Comparison of ENCODE assay signal across 29 cellular contexts in the genomic region with DNA sequence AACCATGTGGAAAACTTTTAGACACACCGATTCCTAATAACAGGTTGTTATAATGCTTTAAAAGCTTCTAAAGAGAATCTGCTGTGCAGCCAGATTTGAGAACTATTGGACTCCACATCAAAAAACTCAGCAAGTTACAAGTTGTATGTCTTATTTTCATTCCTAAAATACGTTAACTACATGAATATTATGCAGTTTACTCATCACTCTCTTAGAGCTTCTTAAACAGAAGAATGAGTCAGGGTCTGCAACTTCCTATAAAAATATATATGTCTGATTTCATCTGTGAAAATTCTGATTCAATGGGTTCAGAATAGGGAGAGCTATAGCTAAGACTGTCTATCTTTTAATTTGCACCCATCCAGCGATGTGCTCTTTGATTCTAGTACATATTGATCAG.
DNase-seq lines count a peak whose midpoint lies in the region; ATAC-seq, FAIRE-seq and TF ChIP-seq lines count a peak whose summit lies in the region.
"Had no signal": no experiment of that assay in that cellular context is flagged by ENCODE, and none has a peak within 500 bp of the region (broad histone marks: within the 10 kb centered on the region; RNA-seq: fewer than 3 reads in every experiment).

No MANE protein-coding gene starts in this region.

- TF ChIP-seq RAD21 in IMR-90 (IDR thresholded peaks at IDR 0.05; ENCODE audit: low read length): no peak
- no peak for TF ChIP-seq RAD21 in SK-N-SH (IDR thresholded peaks at IDR 0.05; ENCODE audit: low read length)

- no peak for TF ChIP-seq POLR2A in IMR-90 (IDR thresholded peaks at IDR 0.05; ENCODE audit: low read depth, low read length)

- no peaks in the 10 kb centered on the region for H3K4me1 Mint-ChIP-seq in activated T-cell treated with anti-CD3 and anti-CD28 coated beads, Interleukin-2, amount 50 U/mL, for 4 hours (ENCODE audit: low read depth)
- H3K4me1 Mint-ChIP-seq: H9 had no signal

- H3K18ac ChIP-seq in IMR-90 (ENCODE audit: low read depth, low read length): no peak overlapping the region

- H3K36me3 Mint-ChIP-seq in activated T-cell treated with anti-CD3 and anti-CD28 coated beads, Interleukin-2, amount 50 U/mL, for 4 hours (ENCODE audit: insufficient read depth): no peaks in the 10 kb centered on the region

- no peak overlapping the region for H2AK9ac ChIP-seq in IMR-90 (replicated peaks; ENCODE audit: low read depth, low read length, poor library complexity)

- TF ChIP-seq CTCF in IMR-90 (conservative IDR thresholded peaks at IDR 0.05; ENCODE audit: low read depth, low read length): no peak
- no peak for TF ChIP-seq CTCF in bronchial epithelial cell (IDR thresholded peaks at IDR 0.05; ENCODE audit: insufficient read depth, low read length, severe bottlenecking)
- no peak for TF ChIP-seq CTCF in SK-N-SH (IDR thresholded peaks at IDR 0.05)

- CTCF ChIA-PET in IMR-90 (lab: Yijun Ruan, JAX) (no interaction called here), SK-N-SH (lab: Yijun Ruan, JAX) (no interaction called here)

- H2BK15ac ChIP-seq in IMR-90 (ENCODE audit: low read depth, low read length): no peak overlapping the region

- H2AFZ ChIP-seq in ACC112 (ENCODE audit: low read length, unreplicated experiment) (peak overlapping the region; percentile 87), IMR-90 (replicated peaks; ENCODE audit: low read length, poor library complexity) (no peak overlapping the region), SK-N-SH (ENCODE audit: low read depth) (no peak overlapping the region)
- H2AFZ ChIP-seq: GM23248 had no signal

- POLR2A ChIA-PET in IMR-90 (lab: Charles Lee; ENCODE audit: unreplicated experiment) (interaction anchor here (0.6 kb wide), 1 partner anchor 24 kb away, joined by 3 read pairs; no protein-coding TSS in a partner anchor), SK-N-SH (lab: Yijun Ruan, JAX) (no interaction called here)

- H3F3A ChIP-seq in SK-N-SH (replicated peaks; ENCODE audit: insufficient read depth): no peaks in the 10 kb centered on the region

- H3K4me1 ChIP-seq in ACC112 (ENCODE audit: control insufficient read depth, insufficient read depth, low read length, unreplicated experiment) (peaks cover 12% of the 10 kb centered on the region), IMR-90 (ENCODE audit: control insufficient read depth, insufficient read depth, low read length) (no peaks in the 10 kb centered on the region), SK-N-SH (ENCODE audit: control insufficient read depth in 1 of 2, insufficient read depth in 2 of 2, low read depth in 1 of 2, low read length in 1 of 2) (no peaks in the 10 kb centered on the region)
- H3K4me1 ChIP-seq: SJCRH30 had no signal

- no peak overlapping the region for H4K8ac ChIP-seq in IMR-90 (ENCODE audit: low read depth in 2 of 2, low read length in 2 of 2)

- no peaks in the 10 kb centered on the region for H3K36me3 ChIP-seq in ACC112 (ENCODE audit: insufficient read depth, low read length)
- H3K36me3 ChIP-seq in IMR-90 (ENCODE audit: control insufficient read depth, insufficient read depth, low read length): no peaks in the 10 kb centered on the region
- no peaks in the 10 kb centered on the region for H3K36me3 ChIP-seq in bronchial epithelial cell (ENCODE audit: control insufficient read depth, insufficient read depth, low read length)
- no peaks in the 10 kb centered on the region for H3K36me3 ChIP-seq in SK-N-SH (replicated peaks in 1 of 2; ENCODE audit: control insufficient read depth in 1 of 2, insufficient read depth in 2 of 2, low read length in 1 of 2)
- H3K36me3 ChIP-seq: SJCRH30 had no signal

- no peak for TF ChIP-seq EP300 in SK-N-SH (IDR thresholded peaks at IDR 0.05; ENCODE audit: borderline replicate concordance in 1 of 2, low read depth in 1 of 2, low read length in 1 of 2)

- H3K27me3 ChIP-seq in ACC112 (ENCODE audit: insufficient read depth, low read length) (no peaks in the 10 kb centered on the region), IMR-90 (ENCODE audit: control insufficient read depth, insufficient read depth, low read length) (no peaks in the 10 kb centered on the region), bronchial epithelial cell (ENCODE audit: control insufficient read depth, insufficient read depth, low read length) (no peaks in the 10 kb centered on the region), SK-N-SH (ENCODE audit: insufficient read depth) (no peaks in the 10 kb centered on the region)
- H3K27me3 ChIP-seq: SJCRH30 had no signal

- FAIRE-seq in bronchial epithelial cell (lab: Jason Lieb, UNC): no peak
- FAIRE-seq: D721Med, GM12878, HepG2, RCC 7860 had no signal

- H2BK120ac ChIP-seq in IMR-90 (ENCODE audit: low read depth, low read length): no peak overlapping the region

- H2BK20ac ChIP-seq in IMR-90 (ENCODE audit: low read depth, low read length): no peak overlapping the region

- in situ Hi-C loops in IMR-90 (cut with MboI; ENCODE audit: low sequenced_read_pairs): no loop called here

- H4K20me1 ChIP-seq in IMR-90 (ENCODE audit: insufficient read depth, low read length): no peaks in the 10 kb centered on the region
- H4K20me1 ChIP-seq in SK-N-SH (ENCODE audit: insufficient read depth): no peaks in the 10 kb centered on the region

- no peaks in the 10 kb centered on the region for H3K9me3 ChIP-seq in IMR-90 (ENCODE audit: control insufficient read depth, insufficient read depth, low read length)
- no peaks in the 10 kb centered on the region for H3K9me3 ChIP-seq in SK-N-SH
- H3K9me3 ChIP-seq: SJCRH30 had no signal

- H4K5ac ChIP-seq in IMR-90 (ENCODE audit: low read depth, low read length): no peak overlapping the region

- H3K4me3 ChIP-seq in ACC112 (ENCODE audit: low read depth, low read length) (no peak overlapping the region), IMR-90 (ENCODE audit: insufficient read depth, low read depth, low read length) (no peak overlapping the region), bronchial epithelial cell (ENCODE audit: low read depth, low read length) (no peak overlapping the region), SK-N-SH (ENCODE audit: low read depth in 2 of 2, low read length in 1 of 2) (no peak overlapping the region)
- H3K4me3 ChIP-seq: GM12878, GM23248, SJCRH30 had no signal

- H3K9ac ChIP-seq in IMR-90 (ENCODE audit: low read depth, low read length): no peak overlapping the region
- no peak overlapping the region for H3K9ac ChIP-seq in SK-N-SH
- H3K9ac ChIP-seq: GM23248 had no signal

- H3K79me2 ChIP-seq in ACC112 (ENCODE audit: control insufficient read depth, insufficient read depth, low read length, unreplicated experiment) (no peaks in the 10 kb centered on the region), SK-N-SH (ENCODE audit: insufficient read depth) (no peaks in the 10 kb centered on the region)

- H3K27ac ChIP-seq in ACC112 (ENCODE audit: low read depth, low read length) (no peak overlapping the region), IMR-90 (ENCODE audit: insufficient read depth, low read length) (no peak overlapping the region), SK-N-SH (ENCODE audit: low read depth in 2 of 2, low read length in 1 of 2) (no peak overlapping the region)
- H3K27ac ChIP-seq: 22Rv1, C4-2B, GM23248, SJCRH30 had no signal

- peaks cover 9% of the 10 kb centered on the region for H3K9me3 Mint-ChIP-seq in activated T-cell treated with anti-CD3 and anti-CD28 coated beads, Interleukin-2, amount 50 U/mL, for 4 hours

- ATAC-seq in IMR-90 (ENCODE audit: low read depth) (peak; percentile 14; the same call in 1 of the 2 replicates), HG03520 (IDR thresholded peaks at IDR 0.05; ENCODE audit: unreplicated experiment) (no peak)
- no peak for ATAC-seq in activated T-cell treated with anti-CD3 and anti-CD28 coated beads, Interleukin-2, amount 50 U/mL, for 4 hours
- ATAC-seq: GM12878, HepG2 had no signal

- no peak overlapping the region for H4K91ac ChIP-seq in IMR-90 (ENCODE audit: insufficient read depth, low read depth, low read length)

- H3K56ac ChIP-seq in IMR-90 (ENCODE audit: extremely low read depth, insufficient read depth, low read length): no peak overlapping the region

- dilution Hi-C loops in IMR-90 (cut with HindIII; ENCODE audit: low sequenced_read_pairs, unreplicated experiment): no loop called here

- no TSS peak for BruUV-seq in IMR-90 (replicated peaks; lab: Mats Ljungman, UMichigan)

- H3K4ac ChIP-seq in IMR-90 (ENCODE audit: low read depth, low read length): no peak overlapping the region

- H3K23ac ChIP-seq in IMR-90 (ENCODE audit: low read depth, low read length): no peak overlapping the region

- no peak overlapping the region for H3K14ac ChIP-seq in IMR-90 (replicated peaks; ENCODE audit: low read depth, low read length)

- WGBS in IMR-90 (ENCODE audit: extremely low coverage in 2 of 2, insufficient read length in 1 of 2), 2 experiments: no CpG with 5 or more reads among the region's 3 CpGs
- under 1% methylated on average over 3 of the region's 3 CpGs for WGBS in SK-N-SH (ENCODE audit: low lambda C conversion rate)

- no peak overlapping the region for H3K4me3 Mint-ChIP-seq in activated T-cell treated with anti-CD3 and anti-CD28 coated beads, Interleukin-2, amount 50 U/mL, for 4 hours
- H3K4me3 Mint-ChIP-seq: H9, HFFc6 had no signal

- H3K4me2 ChIP-seq in IMR-90 (ENCODE audit: low read depth, low read length) (no peak overlapping the region), SK-N-SH (no peak overlapping the region)

- DNase-seq in IMR-90 (peak; percentile 47), bronchial epithelial cell (ENCODE audit: low read depth) (peak; percentile 7), non-pigmented ciliary epithelial cell (ENCODE audit: low read depth) (peak; percentile 3), NCI-H526 treated with DMSO at 0.1 percent for 48 hours (lab: John Stamatoyannopoulos, UW) (no peak), SK-N-SH (no peak)
- no peak for DNase-seq in activated T-cell treated with anti-CD3 and anti-CD28 coated beads, Interleukin-2, amount 50 U/mL, for 4 hours
- DNase-seq: DMS53; GM23248; H9; HFFc6; KBM-7; MM.1S; NCI-H1048; NCI-H1417 treated with DMSO at 0.1 percent for 48 hours; NCI-H187 treated with DMSO at 0.1 percent for 48 hours; NCI-H2107; NCI-H2227 treated with DMSO at 0.1 percent for 48 hours; NCI-H510A treated with DMSO at 0.1 percent for 48 hours; NCI-H774; NK-92 treated with Interleukin-12 subunit alpha and Interleukin-12 subunit beta, amount 100 ng/mL, for 24 hours; SJCRH30 had no signal

- H3K79me1 ChIP-seq in IMR-90 (ENCODE audit: low read depth in 1 of 2, low read length in 2 of 2): no peaks in the 10 kb centered on the region

- H3K9me2 ChIP-seq in SK-N-SH: no peaks in the 10 kb centered on the region

- no peaks in the 10 kb centered on the region for H3K27me3 Mint-ChIP-seq in activated T-cell treated with anti-CD3 and anti-CD28 coated beads, Interleukin-2, amount 50 U/mL, for 4 hours (ENCODE audit: low read depth)

- H2BK5ac ChIP-seq in IMR-90 (ENCODE audit: low read depth, low read length, poor library complexity, severe bottlenecking): no peak overlapping the region

- intact Hi-C loops in IMR-90 (cut with micrococcal nuclease): no loop called here

- no peak overlapping the region for H2AK5ac ChIP-seq in IMR-90 (ENCODE audit: low read depth, low read length)

- no peaks in the 10 kb centered on the region for H3K9me1 ChIP-seq in IMR-90 (ENCODE audit: insufficient read depth, low read length)

TF ChIP-seq in IMR-90, 13 proteins besides CTCF, POLR2A, EP300 and RAD21 (continues in another document):
- no peak for TF ChIP-seq NFE2L2 (IDR thresholded peaks at IDR 0.05; ENCODE audit: low read depth, low read length)

Comparison
In these comparisons a context has a peak if more than half of its experiments do, and no peak if none do; other contexts are left out.
1. DNase-seq: peak in IMR-90 (single experiment), bronchial epithelial cell (single experiment) and non-pigmented ciliary epithelial cell (single experiment); none in NCI-H526 treated with DMSO at 0.1 percent for 48 hours (single experiment), SK-N-SH (single experiment) and activated T-cell treated with anti-CD3 and anti-CD28 coated beads, Interleukin-2, amount 50 U/mL, for 4 hours (single experiment).